In genomic region chr12:27290501-27291168, GRCh38 we compare ENCODE assay signal across 18 cellular contexts. TPM values are rescaled to one million over a fixed set of nuclear protein-coding genes. Genes with fewer than 3 reads are reported as not detected.
DNase-seq lines count a peak whose midpoint lies in the region; ATAC-seq and TF ChIP-seq lines count a peak whose summit lies in the region.
"Had no signal": no experiment of that assay in that cellular context is flagged by ENCODE, and none has a peak within 500 bp of the region (broad histone marks: within the 10 kb centered on the region; RNA-seq: fewer than 3 reads in every experiment).

No MANE protein-coding gene starts in this region.

- H3K27me3 Mint-ChIP-seq in MCF 10A (ENCODE audit: insufficient read depth, unreplicated experiment), result no peaks in the 10 kb centered on the region
- no peaks in the 10 kb centered on the region; the same call in 1 of the 2 replicates for H3K27me3 Mint-ChIP-seq in WTC11 (ENCODE audit: low read depth)
- H3K27me3 Mint-ChIP-seq: activated naive CD8-positive, alpha-beta T cell treated with anti-CD3 and anti-CD28 coated beads for 36 hours had no signal

- CTCF ChIA-PET in MCF 10A (lab: Yijun Ruan, JAX), result interaction anchor here (1.1 to 1.2 kb wide), 2 partner anchors 15 to 94 kb away, joined by 3 to 5 read pairs; no protein-coding TSS in a partner anchor
- CTCF ChIA-PET in WTC11 (lab: Charles Lee), result interaction anchor here (1.0 to 1.8 kb wide), 3 partner anchors 16 to 445 kb away, joined by 3 to 7 read pairs (median 3); no protein-coding TSS in a partner anchor

- H3K4me1 Mint-ChIP-seq in MCF 10A (ENCODE audit: insufficient read depth, unreplicated experiment) (peaks cover 5% of the 10 kb centered on the region), WTC11 (peaks cover 73% of the 10 kb centered on the region)

- H3K36me3 Mint-ChIP-seq in MCF 10A (ENCODE audit: insufficient read depth, unreplicated experiment), result no peaks in the 10 kb centered on the region
- H3K36me3 Mint-ChIP-seq in WTC11, result no peaks in the 10 kb centered on the region

- H3K9me3 ChIP-seq in breast epithelium, result no peaks in the 10 kb centered on the region
- H3K9me3 ChIP-seq in aorta (ENCODE audit: control insufficient read depth, low read length), result no peaks in the 10 kb centered on the region
- H3K9me3 ChIP-seq: left lung, MG63, prostate gland had no signal

- H3K27me3 ChIP-seq in breast epithelium (no peaks in the 10 kb centered on the region), aorta (ENCODE audit: control insufficient read depth in 1 of 2, insufficient read depth in 2 of 2, low read length in 1 of 2) (no peaks in the 10 kb centered on the region)
- H3K27me3 ChIP-seq: left lung, MG63 had no signal

- no peak overlapping the region for H3K27ac ChIP-seq in breast epithelium
- H3K27ac ChIP-seq in aorta (ENCODE audit: low read depth in 1 of 2, low read length in 2 of 2), result peak overlapping the region; percentile 28 to 32
- H3K27ac ChIP-seq: left lung, prostate gland had no signal

- H3K4me3 ChIP-seq in breast epithelium (no peak overlapping the region), aorta (ENCODE audit: low read length in 2 of 2) (no peak overlapping the region)
- H3K4me3 ChIP-seq: left lung, MG63, prostate gland had no signal

- H3K36me3 ChIP-seq in breast epithelium (no peaks in the 10 kb centered on the region), aorta (ENCODE audit: control insufficient read depth in 1 of 2, insufficient read depth in 2 of 2, low read length in 1 of 2) (peaks cover 0 to 1% of the 10 kb centered on the region in 2 donors)
- H3K36me3 ChIP-seq: left lung, MG63, prostate gland had no signal

- POLR2A ChIA-PET in MCF 10A (lab: Yijun Ruan, JAX) (no interaction called here), WTC11 (lab: Charles Lee) (no interaction called here)

- no peak for TF ChIP-seq POLR2A in breast epithelium (IDR thresholded peaks at IDR 0.05)

- 43 to 51% methylated on average over 4 of the region's 4 CpGs for WGBS in aorta, 2 donors

- no peak for ATAC-seq in WTC11
- peak; percentile 89 for ATAC-seq in left colon
- no peak for ATAC-seq in aorta (ENCODE audit: low FRiP score)
- no peak for ATAC-seq in HG03196 (IDR thresholded peaks at IDR 0.05; ENCODE audit: unreplicated experiment)
- ATAC-seq: activated T-cell treated with anti-CD3 and anti-CD28 coated beads, Interleukin-2, amount 50 U/mL, for 4 hours; left lung had no signal

- H3K4me3 Mint-ChIP-seq in MCF 10A (ENCODE audit: unreplicated experiment) (no peak overlapping the region), WTC11 (no peak overlapping the region)
- H3K4me3 Mint-ChIP-seq: activated naive CD8-positive, alpha-beta T cell treated with anti-CD3 and anti-CD28 coated beads for 36 hours; activated T-cell treated with anti-CD3 and anti-CD28 coated beads, Interleukin-2, amount 50 U/mL, for 4 hours had no signal

- no peak for TF ChIP-seq CTCF in MCF 10A (IDR thresholded peaks at IDR 0.05; ENCODE audit: unreplicated experiment)
- TF ChIP-seq CTCF in breast epithelium (IDR thresholded peaks at IDR 0.05), result no peak
- no peak for TF ChIP-seq CTCF in WTC11 (IDR thresholded peaks at IDR 0.05)

- H3K9me3 Mint-ChIP-seq in MCF 10A (ENCODE audit: unreplicated experiment) (no peaks in the 10 kb centered on the region), WTC11 (no peaks in the 10 kb centered on the region)
- H3K9me3 Mint-ChIP-seq: activated naive CD8-positive, alpha-beta T cell treated with anti-CD3 and anti-CD28 coated beads for 36 hours; activated T-cell treated with anti-CD3 and anti-CD28 coated beads, Interleukin-2, amount 50 U/mL, for 4 hours had no signal

- H3K4me1 ChIP-seq in breast epithelium (peaks cover 0 to 6% of the 10 kb centered on the region in 2 donors), aorta (ENCODE audit: control insufficient read depth in 1 of 2, insufficient read depth in 2 of 2, low read length in 2 of 2) (peaks cover 8 to 26% of the 10 kb centered on the region in 2 donors)
- H3K4me1 ChIP-seq: left lung, prostate gland had no signal

- intact Hi-C loops in MCF 10A (cut with micrococcal nuclease) (no loop called here), breast epithelium (cut with DNase I; ENCODE audit: low total_unique reads) (loop anchor here (10.0 kb wide), 1 partner anchor 1634 kb away; no protein-coding TSS in a partner anchor), left colon (cut with DNase I, micrococcal nuclease) (no loop called here), aorta (cut with DNase I) (loop anchor here in 1 of 2 donors (5.0 kb wide), 1 partner anchor 38 kb away; no protein-coding TSS in a partner anchor)

- peak overlapping the region; percentile 28 for H3K27ac Mint-ChIP-seq in MCF 10A (ENCODE audit: low read depth, unreplicated experiment)
- peak overlapping the region; percentile 84 for H3K27ac Mint-ChIP-seq in WTC11
- H3K27ac Mint-ChIP-seq: activated naive CD8-positive, alpha-beta T cell treated with anti-CD3 and anti-CD28 coated beads for 36 hours had no signal

- DNase-seq in MCF 10A (ENCODE audit: unreplicated experiment), result no peak
- DNase-seq in breast epithelium (ENCODE audit: low spot score in 2 of 2), result no peak
- DNase-seq in WTC11 (ENCODE audit: low spot score), result no peak
- no peak for DNase-seq in left colon
- DNase-seq in aorta, result no peak
- DNase-seq in LoVo (ENCODE audit: low spot score), result no peak
- no peak for DNase-seq in germinal center (ENCODE audit: low spot score)
- DNase-seq: activated CD4-positive, alpha-beta T cell treated with anti-CD3 and anti-CD28 coated beads, Interleukin-2, amount 50 U/mL, for 1 hour; activated naive CD8-positive, alpha-beta T cell treated with anti-CD3 and anti-CD28 coated beads for 36 hours; activated T-cell treated with anti-CD3 and anti-CD28 coated beads, Interleukin-2, amount 50 U/mL, for 4 hours; erythroblast; GDM1; hippocampal formation; left lung; MG63; NCI-H2107 had no signal

- no TSS peak for BruUV-seq in MCF 10A (replicated peaks; lab: Mats Ljungman, UMichigan)

TF ChIP-seq in WTC11, 78 proteins besides CTCF, POLR2A, EP300 and RAD21 (continues in another document):
- TF ChIP-seq MLX (CRISPR knock-in tag; IDR thresholded peaks at IDR 0.05), result no peak
- TF ChIP-seq ERG (CRISPR knock-in tag; IDR thresholded peaks at IDR 0.05), result no peak
- no peak for TF ChIP-seq ZNF317 (CRISPR knock-in tag; IDR thresholded peaks at IDR 0.05; ENCODE audit: borderline replicate concordance, low read depth)
- no peak for TF ChIP-seq MYBL2 (CRISPR knock-in tag; IDR thresholded peaks at IDR 0.05)
- no peak for TF ChIP-seq ZNF263 (CRISPR knock-in tag; IDR thresholded peaks at IDR 0.05; ENCODE audit: low read depth)
- TF ChIP-seq FOXK1 (CRISPR knock-in tag; IDR thresholded peaks at IDR 0.05), result no peak
- TF ChIP-seq HMGA2 (CRISPR knock-in tag; IDR thresholded peaks at IDR 0.05), result no peak
- no peak for TF ChIP-seq SP1 (CRISPR knock-in tag; conservative IDR thresholded peaks at IDR 0.05)
- TF ChIP-seq PRRX2 (CRISPR knock-in tag; IDR thresholded peaks at IDR 0.05), result no peak
- TF ChIP-seq HMGXB4 (CRISPR knock-in tag; IDR thresholded peaks at IDR 0.05), result no peak
- TF ChIP-seq ZNF219 (CRISPR knock-in tag; IDR thresholded peaks at IDR 0.05; ENCODE audit: borderline replicate concordance), result no peak
- TF ChIP-seq GRHL2 (CRISPR knock-in tag; IDR thresholded peaks at IDR 0.05; ENCODE audit: insufficient replicate concordance, severe bottlenecking), result no peak
- TF ChIP-seq ZNF121 (CRISPR knock-in tag; IDR thresholded peaks at IDR 0.05), result no peak

RNA-seq across cellular contexts. Expression of gene BMAL2, which starts 42.0 kb away (rescaled TPM):
- total RNA-seq in MCF 10A (2022) (18.0 and 20.0 TPM in 2 replicates), breast epithelium (1 to 10 TPM; 1.3 to 2.4 (median 1.3) TPM), WTC11 (2021) (11.1 to 16.2 TPM (median 13.6 TPM) in 3 replicates), left colon (1 to 10 TPM; 3.6 to 4.3 TPM), aorta (10 to 100 TPM; 18.1 to 22.6 TPM)
- polyA plus RNA-seq in aorta, result 1 to 10 TPM; 2.8 to 4.4 TPM

RNA-seq across cellular contexts. Expression of gene STK38L, which starts 46.5 kb away (rescaled TPM):
- total RNA-seq in MCF 10A (2022), result 18.1 and 19.9 TPM in 2 replicates
- 10 to 100 TPM; 29.4 to 48.8 (median 37.9) TPM for total RNA-seq in breast epithelium
- total RNA-seq in WTC11 (2021), result 37.6 to 47.2 TPM (median 41.7 TPM) in 3 replicates
- total RNA-seq in left colon, result 10 to 100 TPM; 34.2 to 67.7 TPM
- total RNA-seq in aorta, result 100 to 1,000 TPM; 218 to 414 TPM
- 10 to 100 TPM; 54.6 to 94.4 TPM for polyA plus RNA-seq in aorta

Comparison
In these comparisons a context has a peak if more than half of its experiments do, and no peak if none do; other contexts are left out.
1. H3K27ac ChIP-seq: peak in aorta (2 of 2); none in breast epithelium (0 of 2).